ENCODE assay signal across 9 cellular contexts in genomic region chr13:64087624-64088023, GRCh38.
"Had no signal": no experiment of that assay in that cellular context is flagged by ENCODE, and none has a peak within 500 bp of the region (broad histone marks: within the 10 kb centered on the region; RNA-seq: fewer than 3 reads in every experiment).

No MANE protein-coding gene starts in this region.

- H3K4me1 Mint-ChIP-seq: GM23338, H9 had no signal

- H2AFZ ChIP-seq: GM23248, GM23338 had no signal

- H3K4me2 ChIP-seq: GM23338 had no signal

- H3K36me3 ChIP-seq: HAP-1 had no signal

- DNase-seq: GM23248, GOT3, H7, H9, HCEC 1CT, HFFc6 had no signal

- H3K9me3 ChIP-seq: HAP-1 had no signal

- ATAC-seq: GM23338, HCT116 had no signal

- H3K4me3 Mint-ChIP-seq: GM23338, H9, HFFc6 had no signal

- H3K27ac Mint-ChIP-seq: GM23338, H9, HFFc6 had no signal

- H3K9me3 Mint-ChIP-seq: GM23338, H9, HFFc6 had no signal

- H3K9ac ChIP-seq: GM23248 had no signal

- H3K27ac ChIP-seq: GM23248 had no signal

- H3K4me3 ChIP-seq: GM23248, GM23338, HAP-1 had no signal

- H3K4me1 ChIP-seq: HAP-1 had no signal
